Comparison of ENCODE assay signal across 1 cellular context in genomic region chr6:37314803-37315515, GRCh38.
A peak's percentile ranks its signal among the peaks of the same experiment; 100 is the strongest.
TF ChIP-seq lines count a peak whose summit lies in the region.

No MANE protein-coding gene starts in this region.

TF ChIP-seq in K562, 482 proteins besides CTCF, POLR2A, EP300 and RAD21 (continued from another document and continues in another):
- TF ChIP-seq MGA (IDR thresholded peaks at IDR 0.05) (peak; percentile 69; the same call in 1 of the 2 replicates), ZNF696 (CRISPR knock-in tag; conservative IDR thresholded peaks at IDR 0.05) (no peak), LARP7 (IDR thresholded peaks at IDR 0.05) (no peak; the same call in 1 of the 2 replicates), NCOA2 (IDR thresholded peaks at IDR 0.05; ENCODE audit: partially characterized antibody in 2 of 2) (peak in 1 of 2 experiments; percentile 60), DMBX1 (CRISPR knock-in tag; IDR thresholded peaks at IDR 0.05; ENCODE audit: borderline replicate concordance) (peak; percentile 89; the same call in 1 of the 2 replicates), ZBTB12 (CRISPR knock-in tag; IDR thresholded peaks at IDR 0.05) (peak; percentile 44; the same call in 1 of the 2 replicates), DIDO1 (tag; IDR thresholded peaks at IDR 0.05; ENCODE audit: low read depth) (0 out of 2 replicates have a peak, but pooled peaks have one; percentile 41), RREB1 (CRISPR knock-in tag; IDR thresholded peaks at IDR 0.05) (no peak), YBX1 (IDR thresholded peaks at IDR 0.05) (no peak), EZH2 (IDR thresholded peaks at IDR 0.05; ENCODE audit: borderline replicate concordance, low read depth, low read length) (no peak), ZBTB34 (CRISPR knock-in tag; IDR thresholded peaks at IDR 0.05) (no peak), FOXJ3 (CRISPR knock-in tag; IDR thresholded peaks at IDR 0.05) (no peak), ZNF280B (CRISPR knock-in tag; IDR thresholded peaks at IDR 0.05) (no peak), SIRT6 (IDR thresholded peaks at IDR 0.05; ENCODE audit: low read depth, low read length) (no peak), SMAD3 (CRISPR knock-in tag; conservative IDR thresholded peaks at IDR 0.05) (peak; percentile 71; the same call in 1 of the 2 replicates), ZNF324 (CRISPR knock-in tag; IDR thresholded peaks at IDR 0.05) (no peak), CHD4 (IDR thresholded peaks at IDR 0.05; ENCODE audit: insufficient read depth, insufficient replicate concordance, low read depth, low read length, poor library complexity, severe bottlenecking) (no peak), L3MBTL2 (IDR thresholded peaks at IDR 0.05) (peak; percentile 87), LCOR (CRISPR knock-in tag; IDR thresholded peaks at IDR 0.05) (peak; percentile 98), ZNF695 (CRISPR knock-in tag; IDR thresholded peaks at IDR 0.05) (no peak), ZBTB2 (IDR thresholded peaks at IDR 0.05) (peak; percentile 74; the same call in 1 of the 2 replicates), MITF (IDR thresholded peaks at IDR 0.05) (peak; percentile 99), CHD1 (IDR thresholded peaks at IDR 0.05; ENCODE audit: low read length) (no peak), CREBBP (IDR thresholded peaks at IDR 0.05; ENCODE audit: low read depth, low read length) (no peak), ZNF224 (CRISPR knock-in tag; IDR thresholded peaks at IDR 0.05) (no peak), ZNF639 (CRISPR knock-in tag; conservative IDR thresholded peaks at IDR 0.05 in 1 of 2, IDR thresholded peaks at IDR 0.05 in 1 of 2) (peak in 1 of 2 experiments; percentile 84; a peak in 2 of 4 replicates)
